19 cellular contexts compared by ENCODE assay signal in the genomic region with DNA sequence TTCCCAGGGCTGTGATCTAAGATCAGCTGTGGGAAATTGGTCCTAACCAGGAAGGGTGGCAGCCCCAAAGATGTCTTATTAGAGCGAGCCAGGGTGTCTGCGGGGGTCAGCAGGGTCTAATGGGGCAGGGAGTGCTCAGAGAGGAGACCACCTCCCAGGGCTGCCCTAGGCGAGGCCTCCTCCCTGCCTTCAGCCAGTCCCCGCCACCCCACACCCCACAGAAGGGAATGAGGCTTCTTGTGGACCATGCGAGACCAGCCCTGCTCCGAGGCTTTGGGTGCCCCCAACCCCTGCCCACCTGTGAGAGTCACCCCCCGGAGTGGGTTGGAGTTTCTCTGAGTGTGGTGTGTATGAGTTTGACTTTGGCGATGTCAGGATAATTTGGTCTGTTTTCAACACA. TPM values are rescaled to one million over a fixed set of nuclear protein-coding genes. Genes with fewer than 3 reads are reported as not detected.
A peak's percentile ranks its signal among the peaks of the same experiment; 100 is the strongest.
DNase-seq lines count a peak whose midpoint lies in the region; ATAC-seq and TF ChIP-seq lines count a peak whose summit lies in the region.
"Had no signal": no experiment of that assay in that cellular context is flagged by ENCODE, and none has a peak within 500 bp of the region (broad histone marks: within the 10 kb centered on the region; RNA-seq: fewer than 3 reads in every experiment).

No MANE protein-coding gene starts in this region.

- peaks cover 4 to 23% of the 10 kb centered on the region in 2 experiments for H3K36me3 ChIP-seq in SK-N-SH (replicated peaks in 1 of 2; ENCODE audit: control insufficient read depth in 1 of 2, insufficient read depth in 2 of 2, low read length in 1 of 2)
- peaks cover 0 to 6% (median 0%) of the 10 kb centered on the region in 3 donors for H3K36me3 ChIP-seq in esophagus squamous epithelium
- H3K36me3 ChIP-seq in osteoblast (ENCODE audit: insufficient read depth, low read length) = peaks cover 44% of the 10 kb centered on the region
- peaks cover 0 to 8% (median 6%) of the 10 kb centered on the region in 3 donors for H3K36me3 ChIP-seq in tibial artery
- H3K36me3 ChIP-seq in tibial nerve = no peaks in the 10 kb centered on the region

- TF ChIP-seq POLR2A in esophagus squamous epithelium (IDR thresholded peaks at IDR 0.05) (no peak), tibial nerve (IDR thresholded peaks at IDR 0.05) (no peak)

- DNase-seq in SK-N-SH = no peak
- DNase-seq in esophagus squamous epithelium (lab: John Stamatoyannopoulos, UW) = no peak
- DNase-seq in osteoblast (ENCODE audit: insufficient read length, low spot score, missing footprints) = no peak
- DNase-seq in tibial artery = peak in 1 of 2 donors; percentile 68
- DNase-seq in tibial nerve (ENCODE audit: low spot score in 2 of 2) = no peak
- DNase-seq in glomerular visceral epithelial cell (ENCODE audit: extremely low spot score) = no peak
- DNase-seq: activated CD4-positive, alpha-beta T cell treated with anti-CD3 and anti-CD28 coated beads, Interleukin-2, amount 50 U/mL, for 48 hours; activated naive CD4-positive, alpha-beta T cell treated with anti-CD3 and anti-CD28 coated beads, Interleukin-2, amount 10 ng/mL, durations not matched to agents 7 days and 5 days; body of pancreas; hippocampal formation; midbrain; NCI-H187; RPMI8226; T-cell had no signal

- no peak for TF ChIP-seq EP300 in SK-N-SH (IDR thresholded peaks at IDR 0.05; ENCODE audit: borderline replicate concordance in 1 of 2, low read depth in 1 of 2, low read length in 1 of 2)
- no peak for TF ChIP-seq EP300 in tibial nerve (IDR thresholded peaks at IDR 0.05)

- ATAC-seq in SK-N-SH treated with all-trans-retinoic acid at 6 μM for 48 hours = no peak; the same call in 2 of the 3 replicates
- no peak for ATAC-seq in GM18498 (IDR thresholded peaks at IDR 0.05; ENCODE audit: unreplicated experiment)
- ATAC-seq: body of pancreas, T-cell had no signal

- H4K20me1 ChIP-seq in SK-N-SH (ENCODE audit: insufficient read depth) (no peaks in the 10 kb centered on the region), osteoblast (ENCODE audit: insufficient read depth, low read length) (peaks cover 2% of the 10 kb centered on the region)

- H2AFZ ChIP-seq in SK-N-SH (ENCODE audit: low read depth) = no peak overlapping the region
- no peak overlapping the region for H2AFZ ChIP-seq in osteoblast (ENCODE audit: low read length)

- TF ChIP-seq CTCF in SK-N-SH (IDR thresholded peaks at IDR 0.05) (no peak), esophagus squamous epithelium (IDR thresholded peaks at IDR 0.05) (no peak), osteoblast (IDR thresholded peaks at IDR 0.05; ENCODE audit: extremely low read depth, low read depth, low read length) (no peak), tibial artery (IDR thresholded peaks at IDR 0.05) (no peak), tibial nerve (IDR thresholded peaks at IDR 0.05) (no peak)

- peak overlapping the region in 1 of 2 experiments; percentile 86; a peak in 2 of 4 replicates for H3K27ac ChIP-seq in SK-N-SH (ENCODE audit: low read depth in 2 of 2, low read length in 1 of 2)
- H3K27ac ChIP-seq in esophagus squamous epithelium = peak overlapping the region in 3 of 4 donors; percentile 54 to 76 (median 73)
- peak overlapping the region; percentile 91 for H3K27ac ChIP-seq in osteoblast (ENCODE audit: low read depth, low read length)
- H3K27ac ChIP-seq in tibial artery = peak overlapping the region; percentile 67 to 80
- H3K27ac ChIP-seq in tibial nerve = no peak overlapping the region
- H3K27ac ChIP-seq: 22Rv1, body of pancreas, HL-60, neutrophil had no signal

- H3K27me3 ChIP-seq in SK-N-SH (ENCODE audit: insufficient read depth) = no peaks in the 10 kb centered on the region
- no peaks in the 10 kb centered on the region for H3K27me3 ChIP-seq in esophagus squamous epithelium
- H3K27me3 ChIP-seq in osteoblast (ENCODE audit: insufficient read depth, low read length) = no peaks in the 10 kb centered on the region
- H3K27me3 ChIP-seq in tibial artery = no peaks in the 10 kb centered on the region
- H3K27me3 ChIP-seq in tibial nerve = peaks cover 0 to 8% of the 10 kb centered on the region in 2 donors
- H3K27me3 ChIP-seq: body of pancreas, neutrophil had no signal

- TF ChIP-seq RAD21 in SK-N-SH (IDR thresholded peaks at IDR 0.05; ENCODE audit: low read length) = no peak

- H3K9me3 ChIP-seq in SK-N-SH (no peaks in the 10 kb centered on the region), esophagus squamous epithelium (no peaks in the 10 kb centered on the region), osteoblast (ENCODE audit: low read depth, low read length) (no peaks in the 10 kb centered on the region), tibial artery (no peaks in the 10 kb centered on the region), tibial nerve (no peaks in the 10 kb centered on the region)
- H3K9me3 ChIP-seq: body of pancreas, neutrophil had no signal

- peaks cover 2 to 28% of the 10 kb centered on the region in 2 experiments; a peak in 3 of 4 replicates for H3K4me1 ChIP-seq in SK-N-SH (ENCODE audit: control insufficient read depth in 1 of 2, insufficient read depth in 2 of 2, low read depth in 1 of 2, low read length in 1 of 2)
- peaks cover 3 to 59% (median 7%) of the 10 kb centered on the region in 3 donors for H3K4me1 ChIP-seq in esophagus squamous epithelium
- H3K4me1 ChIP-seq in osteoblast (ENCODE audit: insufficient read depth, low read length) = peaks cover 49% of the 10 kb centered on the region
- H3K4me1 ChIP-seq in tibial artery = peaks cover 0 to 22% (median 16%) of the 10 kb centered on the region in 4 donors
- peaks cover 0 to 26% (median 0%) of the 10 kb centered on the region in 4 donors for H3K4me1 ChIP-seq in tibial nerve

- H3K4me3 ChIP-seq in SK-N-SH (ENCODE audit: low read depth in 2 of 2, low read length in 1 of 2) (no peak overlapping the region), esophagus squamous epithelium (no peak overlapping the region), osteoblast (ENCODE audit: insufficient read depth, low read length) (no peak overlapping the region), tibial artery (no peak overlapping the region), tibial nerve (no peak overlapping the region)
- H3K4me3 ChIP-seq: body of pancreas had no signal

- H3K4me2 ChIP-seq in SK-N-SH (peak overlapping the region; percentile 5; the same call in 1 of the 2 replicates), osteoblast (ENCODE audit: insufficient read depth, low read length) (peak overlapping the region; percentile 48)

- CTCF ChIA-PET in SK-N-SH (lab: Yijun Ruan, JAX) = no interaction called here

- intact Hi-C loops in esophagus squamous epithelium (cut with DNase I) = no loop called here
- intact Hi-C loops in tibial artery (cut with DNase I; ENCODE audit: low total_unique reads) = no loop called here

- peaks cover 19% of the 10 kb centered on the region for H3F3A ChIP-seq in SK-N-SH (replicated peaks; ENCODE audit: insufficient read depth)

- WGBS in SK-N-SH (ENCODE audit: low lambda C conversion rate) = 95% methylated on average over 8 of the region's 8 CpGs
- 92 to 94% methylated on average over 3 to 6 of the region's 8 CpGs for WGBS in esophagus squamous epithelium, 2 donors
- 93 to 95% methylated on average over 6 to 8 of the region's 8 CpGs for WGBS in tibial nerve, 2 donors

- peak overlapping the region; percentile 19; the same call in 1 of the 2 replicates for H3K9ac ChIP-seq in SK-N-SH

- no peaks in the 10 kb centered on the region for H3K9me2 ChIP-seq in SK-N-SH

- H3K79me2 ChIP-seq in SK-N-SH (ENCODE audit: insufficient read depth) (peaks cover 86% of the 10 kb centered on the region), osteoblast (ENCODE audit: insufficient read depth, low read length) (peaks cover 96% of the 10 kb centered on the region)

- POLR2A ChIA-PET in SK-N-SH (lab: Yijun Ruan, JAX) = no interaction called here

TF ChIP-seq in SK-N-SH, 30 proteins besides CTCF, POLR2A, EP300 and RAD21 (continues in another document):
- TF ChIP-seq FOSL2 (IDR thresholded peaks at IDR 0.05; ENCODE audit: borderline replicate concordance, low read depth) (no peak), POLR2AphosphoS5 (IDR thresholded peaks at IDR 0.05; ENCODE audit: low read depth, low read length) (no peak), CHD2 (IDR thresholded peaks at IDR 0.05; ENCODE audit: low read length, partially characterized antibody) (no peak), SIN3A (IDR thresholded peaks at IDR 0.05; ENCODE audit: borderline replicate concordance, low read depth, low read length) (no peak)
- TF ChIP-seq, protein P1, sequence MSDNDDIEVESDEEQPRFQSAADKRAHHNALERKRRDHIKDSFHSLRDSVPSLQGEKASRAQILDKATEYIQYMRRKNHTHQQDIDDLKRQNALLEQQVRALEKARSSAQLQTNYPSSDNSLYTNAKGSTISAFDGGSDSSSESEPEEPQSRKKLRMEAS (IDR thresholded peaks at IDR 0.05; ENCODE audit: low read depth) = no peak

TF ChIP-seq in SK-N-SH treated with all-trans-retinoic acid at 6 μM for 48 hours, 23 proteins besides CTCF, POLR2A, EP300 and RAD21 (continues in another document):
- no peak for TF ChIP-seq RARB (CRISPR knock-in tag; IDR thresholded peaks at IDR 0.05)
- TF ChIP-seq, protein P2, sequence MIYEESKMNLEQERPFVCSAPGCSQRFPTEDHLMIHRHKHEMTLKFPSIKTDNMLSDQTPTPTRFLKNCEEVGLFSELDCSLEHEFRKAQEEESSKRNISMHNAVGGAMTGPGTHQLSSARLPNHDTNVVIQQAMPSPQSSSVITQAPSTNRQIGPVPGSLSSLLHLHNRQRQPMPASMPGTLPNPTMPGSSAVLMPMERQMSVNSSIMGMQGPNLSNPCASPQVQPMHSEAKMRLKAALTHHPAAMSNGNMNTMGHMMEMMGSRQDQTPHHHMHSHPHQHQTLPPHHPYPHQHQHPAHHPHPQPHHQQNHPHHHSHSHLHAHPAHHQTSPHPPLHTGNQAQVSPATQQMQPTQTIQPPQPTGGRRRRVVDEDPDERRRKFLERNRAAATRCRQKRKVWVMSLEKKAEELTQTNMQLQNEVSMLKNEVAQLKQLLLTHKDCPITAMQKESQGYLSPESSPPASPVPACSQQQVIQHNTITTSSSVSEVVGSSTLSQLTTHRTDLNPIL (CRISPR knock-in tag; IDR thresholded peaks at IDR 0.05; ENCODE audit: low read depth) = no peak
- no peak for TF ChIP-seq ESRRG (CRISPR knock-in tag; IDR thresholded peaks at IDR 0.05)

RNA-seq across cellular contexts. Expression of a gene that starts 37.8 kb away (rescaled TPM):
- 35.3 and 40.0 TPM in 2 replicates for polyA plus RNA-seq in SK-N-SH (2012; rRNA removed)
- polyA plus RNA-seq in SK-N-SH (2012; cell fraction: cytosol; rRNA removed) = 28.3 and 33.0 TPM in 2 replicates
- polyA plus RNA-seq in SK-N-SH (2012; cell fraction: nucleus; rRNA removed) = 56.9 and 66.8 TPM in 2 replicates
- total RNA-seq in esophagus squamous epithelium (10 to 100 TPM in 2 of 4 donors, 1 to 10 TPM in 2; 6.6 to 15.6 (median 9.8) TPM), osteoblast (91.6 and 94.8 TPM in 2 replicates), tibial nerve (10 to 100 TPM in 1 of 4 donors, 1 to 10 TPM in 3; 4.4 to 10.5 (median 5.6) TPM)

Comparison
In these comparisons a context has a peak if more than half of its experiments do, and no peak if none do; other contexts are left out.
1. H3K27ac ChIP-seq: peak in esophagus squamous epithelium (3 of 4), osteoblast (single experiment) and tibial artery (2 of 2); none in tibial nerve (0 of 4).